ENCODE assay signal across 8 cellular contexts in the genomic region with DNA sequence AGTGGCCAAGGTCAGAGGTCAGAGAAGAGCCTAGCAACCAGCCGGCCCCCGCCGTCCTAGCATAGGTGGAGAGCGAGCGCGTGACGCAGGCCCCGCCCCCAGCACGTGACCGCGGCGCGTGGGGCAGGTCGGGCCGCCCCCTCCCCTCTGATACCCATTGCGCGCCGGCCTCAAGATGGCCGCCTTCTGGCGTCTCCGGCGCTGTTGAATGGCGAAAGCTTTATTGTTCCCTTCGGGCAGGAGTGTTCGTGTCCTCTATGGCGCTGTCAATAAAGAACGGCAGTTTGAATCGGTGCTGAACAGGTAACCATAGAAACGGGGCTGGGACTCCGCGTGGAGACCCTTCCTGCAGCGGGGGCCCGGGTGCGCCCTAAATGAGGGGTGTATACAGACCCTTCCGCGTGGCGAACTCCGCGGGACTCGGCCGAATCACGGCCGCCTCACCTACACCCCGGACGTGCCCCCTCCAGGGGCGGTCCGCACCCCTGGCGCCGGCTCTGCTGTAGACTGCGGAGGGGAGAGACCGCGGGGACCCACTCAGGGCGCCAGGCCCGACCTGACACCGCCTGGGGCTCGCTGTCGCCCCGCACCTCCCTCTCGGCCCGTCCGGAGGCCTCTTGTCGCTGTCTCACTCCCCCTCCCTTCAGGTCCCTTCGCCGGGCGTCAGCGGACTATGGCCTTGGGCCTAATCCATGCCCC. TPM values are rescaled to one million over a fixed set of nuclear protein-coding genes. Genes with fewer than 3 reads are reported as not detected.
DNase-seq lines count a peak whose midpoint lies in the region; ATAC-seq and TF ChIP-seq lines count a peak whose summit lies in the region.

A gene with protein sequence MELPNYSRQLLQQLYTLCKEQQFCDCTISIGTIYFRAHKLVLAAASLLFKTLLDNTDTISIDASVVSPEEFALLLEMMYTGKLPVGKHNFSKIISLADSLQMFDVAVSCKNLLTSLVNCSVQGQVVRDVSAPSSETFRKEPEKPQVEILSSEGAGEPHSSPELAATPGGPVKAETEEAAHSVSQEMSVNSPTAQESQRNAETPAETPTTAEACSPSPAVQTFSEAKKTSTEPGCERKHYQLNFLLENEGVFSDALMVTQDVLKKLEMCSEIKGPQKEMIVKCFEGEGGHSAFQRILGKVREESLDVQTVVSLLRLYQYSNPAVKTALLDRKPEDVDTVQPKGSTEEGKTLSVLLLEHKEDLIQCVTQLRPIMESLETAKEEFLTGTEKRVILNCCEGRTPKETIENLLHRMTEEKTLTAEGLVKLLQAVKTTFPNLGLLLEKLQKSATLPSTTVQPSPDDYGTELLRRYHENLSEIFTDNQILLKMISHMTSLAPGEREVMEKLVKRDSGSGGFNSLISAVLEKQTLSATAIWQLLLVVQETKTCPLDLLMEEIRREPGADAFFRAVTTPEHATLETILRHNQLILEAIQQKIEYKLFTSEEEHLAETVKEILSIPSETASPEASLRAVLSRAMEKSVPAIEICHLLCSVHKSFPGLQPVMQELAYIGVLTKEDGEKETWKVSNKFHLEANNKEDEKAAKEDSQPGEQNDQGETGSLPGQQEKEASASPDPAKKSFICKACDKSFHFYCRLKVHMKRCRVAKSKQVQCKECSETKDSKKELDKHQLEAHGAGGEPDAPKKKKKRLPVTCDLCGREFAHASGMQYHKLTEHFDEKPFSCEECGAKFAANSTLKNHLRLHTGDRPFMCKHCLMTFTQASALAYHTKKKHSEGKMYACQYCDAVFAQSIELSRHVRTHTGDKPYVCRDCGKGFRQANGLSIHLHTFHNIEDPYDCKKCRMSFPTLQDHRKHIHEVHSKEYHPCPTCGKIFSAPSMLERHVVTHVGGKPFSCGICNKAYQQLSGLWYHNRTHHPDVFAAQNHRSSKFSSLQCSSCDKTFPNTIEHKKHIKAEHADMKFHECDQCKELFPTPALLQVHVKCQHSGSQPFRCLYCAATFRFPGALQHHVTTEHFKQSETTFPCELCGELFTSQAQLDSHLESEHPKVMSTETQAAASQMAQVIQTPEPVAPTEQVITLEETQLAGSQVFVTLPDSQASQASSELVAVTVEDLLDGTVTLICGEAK (plus strand): TSS at position 150 of the 699 bp plus-strand sequence. CDS start 38,098 bp downstream, outside the sequence.

- H3K27me3 ChIP-seq in suprapubic skin: no peaks in the 10 kb centered on the region

- no peaks in the 10 kb centered on the region for H3K27me3 Mint-ChIP-seq in activated naive CD4-positive, alpha-beta T cell treated with anti-CD3 and anti-CD28 coated beads, Interleukin-2, amount 50 U/mL, for 24 hours

- peak within 1 kb of the TSS; percentile 97 for H3K27ac ChIP-seq in suprapubic skin

- DNase-seq in GM04504 (ENCODE audit: low read depth): peak; percentile 93
- DNase-seq in NCI-H1048 (lab: John Stamatoyannopoulos, UW): peak; percentile 89
- peak; percentile 82 for DNase-seq in glomerular endothelial cell (ENCODE audit: extremely low read depth, low read depth, low spot score)
- DNase-seq in occipital lobe (lab: John Stamatoyannopoulos, UW): peak; percentile 97
- peak; percentile 98 for DNase-seq in suprapubic skin (ENCODE audit: low spot score in 2 of 2)

- peaks cover 45% of the 10 kb centered on the region for H3K4me1 Mint-ChIP-seq in activated naive CD4-positive, alpha-beta T cell treated with anti-CD3 and anti-CD28 coated beads, Interleukin-2, amount 50 U/mL, for 24 hours

- TF ChIP-seq EP300 in suprapubic skin (IDR thresholded peaks at IDR 0.05): no peak

- WGBS in suprapubic skin: under 1% methylated on average over 50 of the region's 66 CpGs

- H3K36me3 ChIP-seq in suprapubic skin: no peaks in the 10 kb centered on the region

- ATAC-seq in HG02571 (IDR thresholded peaks at IDR 0.05; ENCODE audit: unreplicated experiment) (peak; percentile 77), SK-N-SH treated with all-trans-retinoic acid at 6 μM for 48 hours (peak; percentile 90)

- H3K4me1 ChIP-seq in suprapubic skin: peaks cover 11% of the 10 kb centered on the region

- peak within 1 kb of the TSS; percentile 94 for H3K4me3 Mint-ChIP-seq in activated naive CD4-positive, alpha-beta T cell treated with anti-CD3 and anti-CD28 coated beads, Interleukin-2, amount 50 U/mL, for 24 hours

- H3K9me3 Mint-ChIP-seq in activated naive CD4-positive, alpha-beta T cell treated with anti-CD3 and anti-CD28 coated beads, Interleukin-2, amount 50 U/mL, for 24 hours: no peaks in the 10 kb centered on the region

- H3K4me3 ChIP-seq in suprapubic skin: peak within 1 kb of the TSS; percentile 98

- no peaks in the 10 kb centered on the region for H3K9me3 ChIP-seq in suprapubic skin

- H3K36me3 Mint-ChIP-seq in activated naive CD4-positive, alpha-beta T cell treated with anti-CD3 and anti-CD28 coated beads, Interleukin-2, amount 50 U/mL, for 24 hours: no peaks in the 10 kb centered on the region

- no peak for TF ChIP-seq CTCF in suprapubic skin (IDR thresholded peaks at IDR 0.05)

- TF ChIP-seq POLR2A in suprapubic skin (IDR thresholded peaks at IDR 0.05): peak in 1 of 2 donors; percentile 46

- H3K27ac Mint-ChIP-seq in activated naive CD4-positive, alpha-beta T cell treated with anti-CD3 and anti-CD28 coated beads, Interleukin-2, amount 50 U/mL, for 24 hours: peak within 1 kb of the TSS; percentile 96

TF ChIP-seq in SK-N-SH treated with all-trans-retinoic acid at 6 μM for 48 hours, 23 proteins besides CTCF, POLR2A, EP300 and RAD21 (continues in another document):
- TF ChIP-seq ISL1 (CRISPR knock-in tag; IDR thresholded peaks at IDR 0.05) (no peak), ESRRG (CRISPR knock-in tag; IDR thresholded peaks at IDR 0.05) (no peak), BACH2 (CRISPR knock-in tag; IDR thresholded peaks at IDR 0.05; ENCODE audit: borderline replicate concordance) (no peak), ZNF565 (CRISPR knock-in tag; conservative IDR thresholded peaks at IDR 0.05; ENCODE audit: low read depth) (no peak), RARB (CRISPR knock-in tag; IDR thresholded peaks at IDR 0.05) (0 out of 2 replicates have a peak, but pooled peaks have one; percentile 32), ZFP3 (CRISPR knock-in tag; IDR thresholded peaks at IDR 0.05) (peak; percentile 16; the same call in 1 of the 2 replicates), CSDC2 (CRISPR knock-in tag; IDR thresholded peaks at IDR 0.05) (no peak), ZNF8 (CRISPR knock-in tag; IDR thresholded peaks at IDR 0.05) (0 out of 2 replicates have a peak, but pooled peaks have one; percentile 8), GLIS3 (CRISPR knock-in tag; IDR thresholded peaks at IDR 0.05) (no peak), PPARA (CRISPR knock-in tag; IDR thresholded peaks at IDR 0.05; ENCODE audit: borderline replicate concordance) (no peak), ARNTL (CRISPR knock-in tag; IDR thresholded peaks at IDR 0.05; ENCODE audit: borderline replicate concordance, low read depth) (no peak)
- TF ChIP-seq, protein P1, sequence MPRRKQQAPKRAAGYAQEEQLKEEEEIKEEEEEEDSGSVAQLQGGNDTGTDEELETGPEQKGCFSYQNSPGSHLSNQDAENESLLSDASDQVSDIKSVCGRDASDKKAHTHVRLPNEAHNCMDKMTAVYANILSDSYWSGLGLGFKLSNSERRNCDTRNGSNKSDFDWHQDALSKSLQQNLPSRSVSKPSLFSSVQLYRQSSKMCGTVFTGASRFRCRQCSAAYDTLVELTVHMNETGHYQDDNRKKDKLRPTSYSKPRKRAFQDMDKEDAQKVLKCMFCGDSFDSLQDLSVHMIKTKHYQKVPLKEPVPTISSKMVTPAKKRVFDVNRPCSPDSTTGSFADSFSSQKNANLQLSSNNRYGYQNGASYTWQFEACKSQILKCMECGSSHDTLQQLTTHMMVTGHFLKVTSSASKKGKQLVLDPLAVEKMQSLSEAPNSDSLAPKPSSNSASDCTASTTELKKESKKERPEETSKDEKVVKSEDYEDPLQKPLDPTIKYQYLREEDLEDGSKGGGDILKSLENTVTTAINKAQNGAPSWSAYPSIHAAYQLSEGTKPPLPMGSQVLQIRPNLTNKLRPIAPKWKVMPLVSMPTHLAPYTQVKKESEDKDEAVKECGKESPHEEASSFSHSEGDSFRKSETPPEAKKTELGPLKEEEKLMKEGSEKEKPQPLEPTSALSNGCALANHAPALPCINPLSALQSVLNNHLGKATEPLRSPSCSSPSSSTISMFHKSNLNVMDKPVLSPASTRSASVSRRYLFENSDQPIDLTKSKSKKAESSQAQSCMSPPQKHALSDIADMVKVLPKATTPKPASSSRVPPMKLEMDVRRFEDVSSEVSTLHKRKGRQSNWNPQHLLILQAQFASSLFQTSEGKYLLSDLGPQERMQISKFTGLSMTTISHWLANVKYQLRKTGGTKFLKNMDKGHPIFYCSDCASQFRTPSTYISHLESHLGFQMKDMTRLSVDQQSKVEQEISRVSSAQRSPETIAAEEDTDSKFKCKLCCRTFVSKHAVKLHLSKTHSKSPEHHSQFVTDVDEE (CRISPR knock-in tag; IDR thresholded peaks at IDR 0.05): peak; percentile 68; the same call in 1 of the 2 replicates
- TF ChIP-seq, protein P2, sequence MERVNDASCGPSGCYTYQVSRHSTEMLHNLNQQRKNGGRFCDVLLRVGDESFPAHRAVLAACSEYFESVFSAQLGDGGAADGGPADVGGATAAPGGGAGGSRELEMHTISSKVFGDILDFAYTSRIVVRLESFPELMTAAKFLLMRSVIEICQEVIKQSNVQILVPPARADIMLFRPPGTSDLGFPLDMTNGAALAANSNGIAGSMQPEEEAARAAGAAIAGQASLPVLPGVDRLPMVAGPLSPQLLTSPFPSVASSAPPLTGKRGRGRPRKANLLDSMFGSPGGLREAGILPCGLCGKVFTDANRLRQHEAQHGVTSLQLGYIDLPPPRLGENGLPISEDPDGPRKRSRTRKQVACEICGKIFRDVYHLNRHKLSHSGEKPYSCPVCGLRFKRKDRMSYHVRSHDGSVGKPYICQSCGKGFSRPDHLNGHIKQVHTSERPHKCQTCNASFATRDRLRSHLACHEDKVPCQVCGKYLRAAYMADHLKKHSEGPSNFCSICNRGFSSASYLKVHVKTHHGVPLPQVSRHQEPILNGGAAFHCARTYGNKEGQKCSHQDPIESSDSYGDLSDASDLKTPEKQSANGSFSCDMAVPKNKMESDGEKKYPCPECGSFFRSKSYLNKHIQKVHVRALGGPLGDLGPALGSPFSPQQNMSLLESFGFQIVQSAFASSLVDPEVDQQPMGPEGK (CRISPR knock-in tag; IDR thresholded peaks at IDR 0.05; ENCODE audit: borderline replicate concordance): peak; percentile 83

RNA-seq across cellular contexts. Expression of the gene that starts here (rescaled TPM):
- total RNA-seq in glomerular endothelial cell (11.4 and 16.6 TPM in 2 replicates), occipital lobe (12.2 TPM), suprapubic skin (10 to 100 TPM; 12.7 to 36.0 (median 17.5) TPM)

Comparison
In these comparisons a context has a peak if more than half of its experiments do, and no peak if none do; other contexts are left out.
1. Peak in every context shown above with its lines: DNase-seq, ATAC-seq, H3K4me3 ChIP-seq and H3K27ac ChIP-seq.